Comparison of ENCODE assay signal across 21 cellular contexts in genomic region chr9:134482226-134482625, GRCh38.
DNase-seq lines count a peak whose midpoint lies in the region; ATAC-seq, FAIRE-seq and TF ChIP-seq lines count a peak whose summit lies in the region.
"Had no signal": no experiment of that assay in that cellular context is flagged by ENCODE, and none has a peak within 500 bp of the region (broad histone marks: within the 10 kb centered on the region; RNA-seq: fewer than 3 reads in every experiment).

No MANE protein-coding gene starts in this region.

- H3K9me3 ChIP-seq in right atrium auricular region: no peaks in the 10 kb centered on the region
- H3K9me3 ChIP-seq in BLaER1: no peaks in the 10 kb centered on the region
- H3K9me3 ChIP-seq in HepG2 (ENCODE audit: low read length): no peaks in the 10 kb centered on the region
- no peaks in the 10 kb centered on the region for H3K9me3 ChIP-seq in upper lobe of right lung
- H3K9me3 ChIP-seq: A549 had no signal

- ATAC-seq in Right ventricle myocardium inferior (no peak), HepG2 (peak; percentile 41; the same call in 1 of the 3 replicates), upper lobe of right lung (no peak), HG02642 (IDR thresholded peaks at IDR 0.05; ENCODE audit: poor library complexity, unreplicated experiment) (no peak)
- ATAC-seq: GM12878 had no signal

- H3K27ac ChIP-seq in right atrium auricular region (no peak overlapping the region), BLaER1 (peak overlapping the region; percentile 97), HepG2 (ENCODE audit: extremely low read length, insufficient read depth, low read length) (no peak overlapping the region), upper lobe of right lung (no peak overlapping the region)
- H3K27ac ChIP-seq: 22Rv1, A549, HL-60 had no signal

- CTCF ChIA-PET in HepG2 (lab: Yijun Ruan, JAX; ENCODE audit: low intra/inter-chr PET ratio, low total read pairs): no interaction called here

- no peaks in the 10 kb centered on the region for H4K20me1 ChIP-seq in BLaER1
- H4K20me1 ChIP-seq in HepG2 (ENCODE audit: insufficient read depth, low read length): no peaks in the 10 kb centered on the region

- POLR2A ChIA-PET in HepG2 (lab: Yijun Ruan, JAX): no interaction called here

- TF ChIP-seq RAD21 in HepG2 (CRISPR knock-in tag; IDR thresholded peaks at IDR 0.05): no peak

- H2AFZ ChIP-seq in HepG2 (ENCODE audit: low read length): no peak overlapping the region

- TF ChIP-seq CTCF in right atrium auricular region (IDR thresholded peaks at IDR 0.05) (no peak), HepG2 (CRISPR knock-in tag; IDR thresholded peaks at IDR 0.05) (no peak), upper lobe of right lung (IDR thresholded peaks at IDR 0.05) (no peak)

- H3K4me1 ChIP-seq in right atrium auricular region (no peaks in the 10 kb centered on the region), BLaER1 (peaks cover 99% of the 10 kb centered on the region), HepG2 (ENCODE audit: insufficient read depth, low read length) (no peaks in the 10 kb centered on the region), upper lobe of right lung (no peaks in the 10 kb centered on the region)
- H3K4me1 ChIP-seq: A549 had no signal

- H3K4me3 ChIP-seq in right atrium auricular region (no peak overlapping the region), BLaER1 (no peak overlapping the region), HepG2 (replicated peaks in 1 of 3; ENCODE audit: insufficient read depth in 1 of 3, low read depth in 2 of 3, low read length in 3 of 3) (no peak overlapping the region), upper lobe of right lung (no peak overlapping the region)
- H3K4me3 ChIP-seq: A549, GM12878 had no signal

- intact Hi-C loops in Right ventricle myocardium inferior (cut with DNase I) (no loop called here), HepG2 (cut with micrococcal nuclease; ENCODE audit: unreplicated experiment) (no loop called here), upper lobe of right lung (cut with DNase I) (no loop called here)

- WGBS in HepG2 (ENCODE audit: low lambda C conversion rate): 8% methylated on average over 8 of the region's 10 CpGs

- no peaks in the 10 kb centered on the region for H3K79me2 ChIP-seq in HepG2 (ENCODE audit: insufficient read depth, low read length)

- H3K27me3 ChIP-seq in right atrium auricular region (no peaks in the 10 kb centered on the region), BLaER1 (no peaks in the 10 kb centered on the region), HepG2 (ENCODE audit: control insufficient read depth in 1 of 2, insufficient read depth in 2 of 2, low read length in 2 of 2) (peaks cover 8 to 80% of the 10 kb centered on the region in 2 experiments; a peak in 3 of 5 replicates), upper lobe of right lung (no peaks in the 10 kb centered on the region)

- H3K9ac ChIP-seq in BLaER1: 0 out of 2 replicates have a peak overlapping the region, but pooled peaks have one; percentile 73
- H3K9ac ChIP-seq in HepG2 (ENCODE audit: insufficient read depth, low read depth, low read length): no peak overlapping the region

- TF ChIP-seq EP300 in HepG2 (IDR thresholded peaks at IDR 0.05; ENCODE audit: low read depth in 2 of 2, low read length in 2 of 2) (no peak), HepG2 (CRISPR knock-in tag; IDR thresholded peaks at IDR 0.05; ENCODE audit: borderline replicate concordance) (no peak)

- no peak for FAIRE-seq in HepG2 (lab: Jason Lieb, UNC)
- FAIRE-seq: A549, GM12878, H1 had no signal

- in situ Hi-C loops in HepG2 (cut with HindIII; ENCODE audit: extremely low pct_ligation_motif_present, low pct_unique_long_range_greater_than_20kb): no loop called here

- H3K4me2 ChIP-seq in BLaER1 (peak overlapping the region; percentile 94), HepG2 (ENCODE audit: low read depth, low read length) (no peak overlapping the region)
- H3K4me2 ChIP-seq: A549 had no signal

- no TSS peak for BruUV-seq in HepG2 (replicated peaks; lab: Mats Ljungman, UMichigan)

- DNase-seq in Right ventricle myocardium inferior (ENCODE audit: missing footprints): peak; percentile 17
- DNase-seq in right atrium auricular region (ENCODE audit: low spot score): no peak
- DNase-seq in HepG2 (ENCODE audit: low spot score): no peak
- DNase-seq in upper lobe of right lung: peak; percentile 60
- no peak for DNase-seq in putamen (ENCODE audit: low spot score)
- DNase-seq: AML-193; CD4-positive, CD25-positive, alpha-beta regulatory T cell; CD8-positive, alpha-beta memory T cell; COR-L47; DMS 273 treated with DMSO at 0.1 percent for 48 hours; DMS53; DND-41; EL; H9 had no signal

- no peaks in the 10 kb centered on the region for H3K36me3 ChIP-seq in right atrium auricular region
- no peaks in the 10 kb centered on the region for H3K36me3 ChIP-seq in BLaER1
- no peaks in the 10 kb centered on the region for H3K36me3 ChIP-seq in HepG2 (replicated peaks in 1 of 2; ENCODE audit: control insufficient read depth in 1 of 2, insufficient read depth in 2 of 2, low read length in 2 of 2)
- no peaks in the 10 kb centered on the region for H3K36me3 ChIP-seq in upper lobe of right lung

- TF ChIP-seq POLR2A in HepG2 (IDR thresholded peaks at IDR 0.05; ENCODE audit: insufficient read depth in 1 of 2, low read depth in 2 of 2, low read length in 2 of 2): no peak

TF ChIP-seq in HepG2, 621 proteins besides CTCF, POLR2A, EP300 and RAD21:
- no peak for TF ChIP-seq TBL1XR1 (IDR thresholded peaks at IDR 0.05; ENCODE audit: borderline replicate concordance, low read length, partially characterized antibody)
- no peak for TF ChIP-seq ZNF790 (CRISPR knock-in tag; IDR thresholded peaks at IDR 0.05; ENCODE audit: borderline replicate concordance)
- TF ChIP-seq, protein P1, sequence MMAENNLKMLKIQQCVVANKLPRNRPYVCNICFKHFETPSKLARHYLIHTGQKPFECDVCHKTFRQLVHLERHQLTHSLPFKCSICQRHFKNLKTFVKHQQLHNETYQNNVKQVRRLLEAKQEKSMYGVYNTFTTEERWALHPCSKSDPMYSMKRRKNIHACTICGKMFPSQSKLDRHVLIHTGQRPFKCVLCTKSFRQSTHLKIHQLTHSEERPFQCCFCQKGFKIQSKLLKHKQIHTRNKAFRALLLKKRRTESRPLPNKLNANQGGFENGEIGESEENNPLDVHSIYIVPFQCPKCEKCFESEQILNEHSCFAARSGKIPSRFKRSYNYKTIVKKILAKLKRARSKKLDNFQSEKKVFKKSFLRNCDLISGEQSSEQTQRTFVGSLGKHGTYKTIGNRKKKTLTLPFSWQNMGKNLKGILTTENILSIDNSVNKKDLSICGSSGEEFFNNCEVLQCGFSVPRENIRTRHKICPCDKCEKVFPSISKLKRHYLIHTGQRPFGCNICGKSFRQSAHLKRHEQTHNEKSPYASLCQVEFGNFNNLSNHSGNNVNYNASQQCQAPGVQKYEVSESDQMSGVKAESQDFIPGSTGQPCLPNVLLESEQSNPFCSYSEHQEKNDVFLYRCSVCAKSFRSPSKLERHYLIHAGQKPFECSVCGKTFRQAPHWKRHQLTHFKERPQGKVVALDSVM (CRISPR knock-in tag; IDR thresholded peaks at IDR 0.05): no peak
- TF ChIP-seq NFIC (IDR thresholded peaks at IDR 0.05; ENCODE audit: low read length): no peak
- no peak for TF ChIP-seq NFKB2 (CRISPR knock-in tag; IDR thresholded peaks at IDR 0.05; ENCODE audit: borderline replicate concordance)
- no peak for TF ChIP-seq ZNF674 (CRISPR knock-in tag; IDR thresholded peaks at IDR 0.05; ENCODE audit: low read depth)
- TF ChIP-seq, protein P2, sequence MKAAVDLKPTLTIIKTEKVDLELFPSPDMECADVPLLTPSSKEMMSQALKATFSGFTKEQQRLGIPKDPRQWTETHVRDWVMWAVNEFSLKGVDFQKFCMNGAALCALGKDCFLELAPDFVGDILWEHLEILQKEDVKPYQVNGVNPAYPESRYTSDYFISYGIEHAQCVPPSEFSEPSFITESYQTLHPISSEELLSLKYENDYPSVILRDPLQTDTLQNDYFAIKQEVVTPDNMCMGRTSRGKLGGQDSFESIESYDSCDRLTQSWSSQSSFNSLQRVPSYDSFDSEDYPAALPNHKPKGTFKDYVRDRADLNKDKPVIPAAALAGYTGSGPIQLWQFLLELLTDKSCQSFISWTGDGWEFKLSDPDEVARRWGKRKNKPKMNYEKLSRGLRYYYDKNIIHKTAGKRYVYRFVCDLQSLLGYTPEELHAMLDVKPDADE (CRISPR knock-in tag; IDR thresholded peaks at IDR 0.05): no peak
- no peak for TF ChIP-seq NONO (IDR thresholded peaks at IDR 0.05)
- no peak for TF ChIP-seq NONO (CRISPR knock-in tag; conservative IDR thresholded peaks at IDR 0.05)
- TF ChIP-seq, protein P3, sequence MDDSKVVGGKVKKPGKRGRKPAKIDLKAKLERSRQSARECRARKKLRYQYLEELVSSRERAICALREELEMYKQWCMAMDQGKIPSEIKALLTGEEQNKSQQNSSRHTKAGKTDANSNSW (CRISPR knock-in tag; IDR thresholded peaks at IDR 0.05; ENCODE audit: borderline replicate concordance): no peak

Comparison
In these comparisons a context has a peak if more than half of its experiments do, and no peak if none do; other contexts are left out.
1. DNase-seq: peak in Right ventricle myocardium inferior (single experiment) and upper lobe of right lung (single experiment); none in right atrium auricular region (single experiment), HepG2 (single experiment) and putamen (single experiment).